Comparison of ENCODE assay signal across 13 cellular contexts in genomic region chr3:118412503-118412902, GRCh38.
A peak's percentile ranks its signal among the peaks of the same experiment; 100 is the strongest.
DNase-seq lines count a peak whose midpoint lies in the region; ATAC-seq and TF ChIP-seq lines count a peak whose summit lies in the region.
"Had no signal": no experiment of that assay in that cellular context is flagged by ENCODE, and none has a peak within 500 bp of the region (broad histone marks: within the 10 kb centered on the region; RNA-seq: fewer than 3 reads in every experiment).

No MANE protein-coding gene starts in this region.

- H3K27me3 ChIP-seq in MM.1S (replicated peaks; ENCODE audit: insufficient read depth, low read length) (no peaks in the 10 kb centered on the region), colonic mucosa (no peaks in the 10 kb centered on the region)
- H3K27me3 ChIP-seq: breast epithelium, SJSA1 had no signal

- H3K9ac ChIP-seq in MM.1S (ENCODE audit: low read length) (no peak overlapping the region), colonic mucosa (ENCODE audit: low read depth in 2 of 2, low read length in 2 of 2) (no peak overlapping the region)

- no peaks in the 10 kb centered on the region for H3K9me2 ChIP-seq in MM.1S (replicated peaks; ENCODE audit: insufficient read depth, low read length)

- no peak overlapping the region for H3K4me2 ChIP-seq in MM.1S (ENCODE audit: low read depth, low read length)

- no peaks in the 10 kb centered on the region for H4K20me1 ChIP-seq in MM.1S (ENCODE audit: insufficient read depth, low read length)

- H3K36me3 ChIP-seq in MM.1S (replicated peaks; ENCODE audit: insufficient read depth, low read length): no peaks in the 10 kb centered on the region
- H3K36me3 ChIP-seq in colonic mucosa: no peaks in the 10 kb centered on the region
- H3K36me3 ChIP-seq: breast epithelium, SJSA1 had no signal

- H3K36me3 Mint-ChIP-seq in endothelial cell (ENCODE audit: low read depth, unreplicated experiment): no peaks in the 10 kb centered on the region
- H3K36me3 Mint-ChIP-seq: activated naive CD4-positive, alpha-beta T cell treated with anti-CD3 and anti-CD28 coated beads, Interleukin-2, amount 50 U/mL, for 24 hours had no signal

- no peaks in the 10 kb centered on the region for H3K27me3 Mint-ChIP-seq in endothelial cell (ENCODE audit: unreplicated experiment)
- H3K27me3 Mint-ChIP-seq: activated naive CD4-positive, alpha-beta T cell treated with anti-CD3 and anti-CD28 coated beads, Interleukin-2, amount 50 U/mL, for 24 hours had no signal

- peak; percentile 36 for DNase-seq in MM.1S
- DNase-seq in colonic mucosa: no peak
- no peak for DNase-seq in activated gamma-delta T cell (lab: John Stamatoyannopoulos, UW)
- DNase-seq in endothelial cell (ENCODE audit: low spot score): no peak
- DNase-seq: H9, NCI-H2171 had no signal

- no peaks in the 10 kb centered on the region for H3K4me1 Mint-ChIP-seq in endothelial cell (ENCODE audit: unreplicated experiment)
- H3K4me1 Mint-ChIP-seq: activated naive CD4-positive, alpha-beta T cell treated with anti-CD3 and anti-CD28 coated beads, Interleukin-2, amount 50 U/mL, for 24 hours; H9 had no signal

- H3K79me2 ChIP-seq in MM.1S (ENCODE audit: low read length): no peaks in the 10 kb centered on the region

- H3K9me3 Mint-ChIP-seq in endothelial cell (ENCODE audit: unreplicated experiment): no peaks in the 10 kb centered on the region

- H3K27ac ChIP-seq in MM.1S (ENCODE audit: low read length) (no peak overlapping the region), colonic mucosa (no peak overlapping the region)
- H3K27ac ChIP-seq: breast epithelium, SJSA1 had no signal

- no peak overlapping the region for H3K4me3 ChIP-seq in MM.1S (ENCODE audit: low read length)
- no peak overlapping the region for H3K4me3 ChIP-seq in colonic mucosa
- H3K4me3 ChIP-seq: breast epithelium, SJSA1 had no signal

- TF ChIP-seq CTCF in MM.1S (IDR thresholded peaks at IDR 0.05; ENCODE audit: low read length) (peak; percentile 25), colonic mucosa (IDR thresholded peaks at IDR 0.05) (no peak), endothelial cell (IDR thresholded peaks at IDR 0.05; ENCODE audit: unreplicated experiment) (no peak)

- no peaks in the 10 kb centered on the region for H3K4me1 ChIP-seq in MM.1S (ENCODE audit: low read length)
- H3K4me1 ChIP-seq in colonic mucosa: no peaks in the 10 kb centered on the region
- H3K4me1 ChIP-seq: breast epithelium, SJSA1 had no signal

- H3K27ac Mint-ChIP-seq in endothelial cell (ENCODE audit: unreplicated experiment): no peak overlapping the region
- H3K27ac Mint-ChIP-seq: activated naive CD4-positive, alpha-beta T cell treated with anti-CD3 and anti-CD28 coated beads, Interleukin-2, amount 50 U/mL, for 24 hours had no signal

- H3K9me3 ChIP-seq in MM.1S (replicated peaks; ENCODE audit: insufficient read depth, low read length): no peaks in the 10 kb centered on the region
- no peaks in the 10 kb centered on the region for H3K9me3 ChIP-seq in colonic mucosa
- H3K9me3 ChIP-seq: SJSA1 had no signal

- no peak overlapping the region for H2AFZ ChIP-seq in MM.1S (ENCODE audit: low read length)

- H3K4me3 Mint-ChIP-seq in endothelial cell (ENCODE audit: unreplicated experiment): no peak overlapping the region
- H3K4me3 Mint-ChIP-seq: activated naive CD4-positive, alpha-beta T cell treated with anti-CD3 and anti-CD28 coated beads, Interleukin-2, amount 50 U/mL, for 24 hours; H9 had no signal

- ATAC-seq in GM18517 (IDR thresholded peaks at IDR 0.05; ENCODE audit: unreplicated experiment) (peak; percentile 61), GM21423 (IDR thresholded peaks at IDR 0.05; ENCODE audit: unreplicated experiment) (peak; percentile 70), HG02970 (IDR thresholded peaks at IDR 0.05; ENCODE audit: low FRiP score, unreplicated experiment) (peak; percentile 67), HG03457 (IDR thresholded peaks at IDR 0.05; ENCODE audit: unreplicated experiment) (no peak)

- intact Hi-C loops in colonic mucosa (cut with DNase I): no loop called here

- no peaks in the 10 kb centered on the region for H3F3A ChIP-seq in MM.1S (ENCODE audit: insufficient read depth, low read length)
